ENCODE assay signal across 25 cellular contexts in genomic region chr12:107618106-107618505, GRCh38.
A peak's percentile ranks its signal among the peaks of the same experiment; 100 is the strongest.
DNase-seq lines count a peak whose midpoint lies in the region; ATAC-seq, FAIRE-seq and TF ChIP-seq lines count a peak whose summit lies in the region.
"Had no signal": no experiment of that assay in that cellular context is flagged by ENCODE, and none has a peak within 500 bp of the region (broad histone marks: within the 10 kb centered on the region; RNA-seq: fewer than 3 reads in every experiment).

No MANE protein-coding gene starts in this region.

- peak overlapping the region; percentile 31 for H2AK5ac ChIP-seq in neuronal stem cell (ENCODE audit: low read depth, low read length)

- no peak overlapping the region for H3K23ac ChIP-seq in neuronal stem cell (ENCODE audit: low read depth, low read length, poor library complexity)

- peak; percentile 27 for ATAC-seq in esophagus mucosa
- ATAC-seq in HG03565 (IDR thresholded peaks at IDR 0.05; ENCODE audit: unreplicated experiment): no peak
- ATAC-seq: A549; CD8-positive, alpha-beta T cell; GM12878 had no signal

- H3K4me3 Mint-ChIP-seq in astrocyte (ENCODE audit: unreplicated experiment): no peak overlapping the region
- no peak overlapping the region for H3K4me3 Mint-ChIP-seq in progenitor cell of endocrine pancreas (ENCODE audit: low read depth)
- H3K4me3 Mint-ChIP-seq: B cell; CD4-positive, alpha-beta T cell; CD8-positive, alpha-beta T cell had no signal

- no peak overlapping the region for H3K14ac ChIP-seq in neuronal stem cell (ENCODE audit: low read length)

- TF ChIP-seq CTCF in astrocyte (IDR thresholded peaks at IDR 0.05; ENCODE audit: insufficient read depth, low read depth, low read length): no peak
- no peak for TF ChIP-seq CTCF in progenitor cell of endocrine pancreas (IDR thresholded peaks at IDR 0.05; ENCODE audit: unreplicated experiment)

- no peak overlapping the region for H2BK12ac ChIP-seq in neuronal stem cell (ENCODE audit: low read length)

- H3K27me3 ChIP-seq in astrocyte (ENCODE audit: insufficient read depth, low read length) (no peaks in the 10 kb centered on the region), neuronal stem cell (ENCODE audit: control insufficient read depth in 3 of 3, insufficient read depth in 3 of 3, low read depth in 1 of 3, low read length in 3 of 3) (no peaks in the 10 kb centered on the region)
- H3K27me3 ChIP-seq: BLaER1 treated with 17β-estradiol and CSF1 and Interleukin-3, amounts not matched to agents 10 nM and 100 nM had no signal

- H2BK120ac ChIP-seq in neuronal stem cell (ENCODE audit: low read depth, low read length): no peak overlapping the region

- no peak overlapping the region for H3K27ac ChIP-seq in astrocyte (ENCODE audit: low read depth, low read length)
- H3K27ac ChIP-seq in neuronal stem cell (replicated peaks; ENCODE audit: low read length): no peak overlapping the region
- H3K27ac ChIP-seq: 22Rv1; A549; BLaER1 treated with 17β-estradiol and CSF1 and Interleukin-3, amounts not matched to agents 10 nM and 100 nM; C4-2B had no signal

- no peaks in the 10 kb centered on the region for H3K79me1 ChIP-seq in neuronal stem cell (ENCODE audit: low read depth, low read length)

- no peak for DNase-seq in astrocyte (ENCODE audit: low read depth)
- no peak for DNase-seq in neuronal stem cell (ENCODE audit: low spot score)
- no peak for DNase-seq in urothelium cell line (ENCODE audit: low spot score)
- no peak for DNase-seq in DMS53 treated with DMSO at 0.1 percent for 48 hours (lab: John Stamatoyannopoulos, UW; ENCODE audit: unreplicated experiment)
- DNase-seq in progenitor cell of endocrine pancreas (ENCODE audit: low spot score, unreplicated experiment): no peak
- DNase-seq: AML-193; Caco-2; Calu3; CD4-positive, alpha-beta T cell; CD8-positive, alpha-beta T cell; DMS79; DND-41; EL; GDM1 had no signal

- H3K9me3 ChIP-seq in astrocyte (ENCODE audit: insufficient read depth, low read depth, low read length) (no peaks in the 10 kb centered on the region), neuronal stem cell (replicated peaks in 1 of 2; ENCODE audit: control insufficient read depth in 2 of 2, insufficient read depth in 1 of 2, low read depth in 1 of 2, low read length in 2 of 2) (no peaks in the 10 kb centered on the region)
- H3K9me3 ChIP-seq: A549; BLaER1 treated with 17β-estradiol and CSF1 and Interleukin-3, amounts not matched to agents 10 nM and 100 nM; Caco-2 had no signal

- no peak overlapping the region for H3K4me3 ChIP-seq in astrocyte (ENCODE audit: insufficient read depth, low read depth, low read length)
- H3K4me3 ChIP-seq in neuronal stem cell (ENCODE audit: low read length in 2 of 2): peak overlapping the region in 1 of 2 donors; percentile 29
- H3K4me3 ChIP-seq: A549; BLaER1 treated with 17β-estradiol and CSF1 and Interleukin-3, amounts not matched to agents 10 nM and 100 nM; GM12878 had no signal

- H2BK15ac ChIP-seq in neuronal stem cell (ENCODE audit: low read length): no peak overlapping the region

- H3K9ac ChIP-seq in astrocyte (ENCODE audit: low read length) (no peak overlapping the region), neuronal stem cell (ENCODE audit: low read depth, low read length, poor library complexity) (no peak overlapping the region)
- H3K9ac ChIP-seq: BLaER1 treated with 17β-estradiol and CSF1 and Interleukin-3, amounts not matched to agents 10 nM and 100 nM had no signal

- H3K9me3 Mint-ChIP-seq in astrocyte (ENCODE audit: unreplicated experiment): no peaks in the 10 kb centered on the region
- no peaks in the 10 kb centered on the region for H3K9me3 Mint-ChIP-seq in progenitor cell of endocrine pancreas (ENCODE audit: low read depth)
- H3K9me3 Mint-ChIP-seq: CD4-positive, alpha-beta T cell; CD8-positive, alpha-beta T cell had no signal

- no peak overlapping the region for H2BK5ac ChIP-seq in neuronal stem cell (ENCODE audit: low read length)

- H3K4ac ChIP-seq in neuronal stem cell (ENCODE audit: low read length): no peak overlapping the region

- no peak overlapping the region for H3K18ac ChIP-seq in neuronal stem cell (ENCODE audit: low read length)

- H3K4me1 ChIP-seq in astrocyte (ENCODE audit: insufficient read depth, low read length) (no peaks in the 10 kb centered on the region), neuronal stem cell (ENCODE audit: control insufficient read depth in 2 of 2, insufficient read depth in 1 of 2, low read depth in 1 of 2, low read length in 2 of 2) (peaks cover 0 to 2% of the 10 kb centered on the region in 2 donors)
- H3K4me1 ChIP-seq: A549, Caco-2 had no signal

- no peaks in the 10 kb centered on the region for H3K36me3 ChIP-seq in astrocyte (ENCODE audit: insufficient read depth, low read length)
- peaks cover 0 to 2% of the 10 kb centered on the region in 2 donors for H3K36me3 ChIP-seq in neuronal stem cell (replicated peaks in 1 of 2; ENCODE audit: control insufficient read depth in 2 of 2, insufficient read depth in 2 of 2, low read length in 2 of 2)

- no peaks in the 10 kb centered on the region for H3K4me1 Mint-ChIP-seq in astrocyte (ENCODE audit: low read depth, unreplicated experiment)
- no peaks in the 10 kb centered on the region for H3K4me1 Mint-ChIP-seq in progenitor cell of endocrine pancreas (ENCODE audit: low read depth)
- H3K4me1 Mint-ChIP-seq: B cell had no signal

- no peak overlapping the region for H4K8ac ChIP-seq in neuronal stem cell (ENCODE audit: low read depth, low read length)

- peaks cover 5% of the 10 kb centered on the region for H3K27me3 Mint-ChIP-seq in astrocyte (ENCODE audit: low read depth, unreplicated experiment)
- H3K27me3 Mint-ChIP-seq in progenitor cell of endocrine pancreas: peaks cover 3% of the 10 kb centered on the region
- H3K27me3 Mint-ChIP-seq: CD4-positive, alpha-beta T cell had no signal

- H3K36me3 Mint-ChIP-seq in astrocyte (ENCODE audit: low read depth, unreplicated experiment) (peaks cover 5% of the 10 kb centered on the region), progenitor cell of endocrine pancreas (ENCODE audit: insufficient read depth) (no peaks in the 10 kb centered on the region)

- H4K20me1 ChIP-seq in astrocyte (ENCODE audit: insufficient read depth, low read length): no peaks in the 10 kb centered on the region

- H2AFZ ChIP-seq in astrocyte (ENCODE audit: low read depth, low read length) (no peak overlapping the region), neuronal stem cell (ENCODE audit: low read length) (no peak overlapping the region)

- peak overlapping the region; percentile 41 for H3K27ac Mint-ChIP-seq in astrocyte (ENCODE audit: unreplicated experiment)
- no peak overlapping the region for H3K27ac Mint-ChIP-seq in progenitor cell of endocrine pancreas
- H3K27ac Mint-ChIP-seq: B cell; CD4-positive, alpha-beta T cell; CD8-positive, alpha-beta T cell had no signal

- no peak for FAIRE-seq in astrocyte (lab: Jason Lieb, UNC)
- FAIRE-seq in urothelium cell line (lab: Jason Lieb, UNC): peak; percentile 35
- FAIRE-seq: A549, D721Med, GM12878, GM12892, GM18507 had no signal

- no peaks in the 10 kb centered on the region for H3K79me2 ChIP-seq in astrocyte (ENCODE audit: insufficient read depth, low read length)

- H4K91ac ChIP-seq in neuronal stem cell (ENCODE audit: low read depth, low read length, poor library complexity): no peak overlapping the region

- H3K4me2 ChIP-seq in astrocyte (ENCODE audit: low read length) (no peak overlapping the region), neuronal stem cell (ENCODE audit: insufficient read depth, low read length, poor library complexity, severe bottlenecking) (no peak overlapping the region)
- H3K4me2 ChIP-seq: A549; BLaER1 treated with 17β-estradiol and CSF1 and Interleukin-3, amounts not matched to agents 10 nM and 100 nM had no signal

- WGBS in neuronal stem cell (ENCODE audit: extremely low coverage in 2 of 2, insufficient read length in 2 of 2, insufficient replicate concordance in 1 of 2), 2 donors: no CpG with 5 or more reads among the region's 15 CpGs
